In genomic region chr11:130069684-130070108, GRCh38 we compare ENCODE assay signal across 8 cellular contexts. TPM values are rescaled to one million over a fixed set of nuclear protein-coding genes. Genes with fewer than 3 reads are reported as not detected.
DNase-seq lines count a peak whose midpoint lies in the region; ATAC-seq and TF ChIP-seq lines count a peak whose summit lies in the region.

Gene APLP2 (plus strand): TSS chr11:130069894. CDS start chr11:130069978, 84 bp downstream.

- TF ChIP-seq CTCF in HFF-Myc (IDR thresholded peaks at IDR 0.05; ENCODE audit: low read depth, low read length, missing control alignments) = no peak
- no peak for TF ChIP-seq CTCF in foreskin keratinocyte (conservative IDR thresholded peaks at IDR 0.05)

- peak within 1 kb of the TSS; percentile 61 for H3K4me3 ChIP-seq in HFF-Myc (replicated peaks; ENCODE audit: low read depth, low read length)
- H3K4me3 ChIP-seq in SJSA1 = peak within 1 kb of the TSS; percentile 92
- H3K4me3 ChIP-seq in neuron (ENCODE audit: low read length) = peak within 1 kb of the TSS; percentile 98

- H3K36me3 ChIP-seq in SJSA1 (peaks cover 2% of the 10 kb centered on the region; the same call in 1 of the 2 replicates), neuron (ENCODE audit: insufficient read depth, low read length) (no peaks in the 10 kb centered on the region)

- H3K27ac ChIP-seq in SJSA1 (peak within 1 kb of the TSS; percentile 31; the same call in 1 of the 2 replicates), foreskin keratinocyte (peak within 1 kb of the TSS; percentile 68)

- peaks cover 5% of the 10 kb centered on the region for H3K4me1 ChIP-seq in SJSA1 (replicated peaks)
- peaks cover 9% of the 10 kb centered on the region for H3K4me1 ChIP-seq in foreskin keratinocyte
- peaks cover 18% of the 10 kb centered on the region for H3K4me1 ChIP-seq in neuron (ENCODE audit: insufficient read depth, low read length)

- peak; percentile 92 for ATAC-seq in foreskin keratinocyte

- peak within 1 kb of the TSS; percentile 96 for H2AFZ ChIP-seq in neuron (ENCODE audit: low read depth, low read length)

- no peaks in the 10 kb centered on the region for H3K27me3 ChIP-seq in SJSA1 (replicated peaks)
- H3K27me3 ChIP-seq in foreskin keratinocyte = no peaks in the 10 kb centered on the region
- no peaks in the 10 kb centered on the region for H3K27me3 ChIP-seq in neuron (ENCODE audit: insufficient read depth, low read length)

- H3K9me3 ChIP-seq in SJSA1 (replicated peaks) (no peaks in the 10 kb centered on the region), neuron (ENCODE audit: low read length) (no peaks in the 10 kb centered on the region)

- peak; percentile 83 for DNase-seq in GM04503 (ENCODE audit: low read depth)
- DNase-seq in HFF-Myc (ENCODE audit: extremely low read depth, low read depth) = peak; percentile 87
- DNase-seq in MV-4-11 (lab: John Stamatoyannopoulos, UW) = peak; percentile 97
- DNase-seq in SJSA1 (ENCODE audit: low read depth in 1 of 2, low spot score in 2 of 2) = peak; percentile 81 to 95
- DNase-seq in activated naive CD4-positive, alpha-beta T cell (lab: John Stamatoyannopoulos, UW) = peak; percentile 80 to 94 (median 88)
- DNase-seq in foreskin keratinocyte = peak; percentile 86 to 93
- peak; percentile 97 for DNase-seq in stromal cell of bone marrow (ENCODE audit: low read depth)

RNA-seq across cellular contexts. Expression of gene APLP2, which starts in this region (rescaled TPM):
- total RNA-seq in SJSA1 (2014; rRNA removed; shearing (Covaris generic)) = 137 and 149 TPM in 2 replicates
- 286 and 312 TPM in 2 replicates for total RNA-seq in foreskin keratinocyte
- polyA plus RNA-seq in foreskin keratinocyte = 173 and 203 TPM in 2 replicates

Comparison
In these comparisons a context has a peak if more than half of its experiments do, and no peak if none do; other contexts are left out.
1. Peak in every context shown above with its lines: DNase-seq, ATAC-seq, H3K4me3 ChIP-seq and H3K27ac ChIP-seq.